28 cellular contexts compared by ENCODE assay signal in the genomic region with DNA sequence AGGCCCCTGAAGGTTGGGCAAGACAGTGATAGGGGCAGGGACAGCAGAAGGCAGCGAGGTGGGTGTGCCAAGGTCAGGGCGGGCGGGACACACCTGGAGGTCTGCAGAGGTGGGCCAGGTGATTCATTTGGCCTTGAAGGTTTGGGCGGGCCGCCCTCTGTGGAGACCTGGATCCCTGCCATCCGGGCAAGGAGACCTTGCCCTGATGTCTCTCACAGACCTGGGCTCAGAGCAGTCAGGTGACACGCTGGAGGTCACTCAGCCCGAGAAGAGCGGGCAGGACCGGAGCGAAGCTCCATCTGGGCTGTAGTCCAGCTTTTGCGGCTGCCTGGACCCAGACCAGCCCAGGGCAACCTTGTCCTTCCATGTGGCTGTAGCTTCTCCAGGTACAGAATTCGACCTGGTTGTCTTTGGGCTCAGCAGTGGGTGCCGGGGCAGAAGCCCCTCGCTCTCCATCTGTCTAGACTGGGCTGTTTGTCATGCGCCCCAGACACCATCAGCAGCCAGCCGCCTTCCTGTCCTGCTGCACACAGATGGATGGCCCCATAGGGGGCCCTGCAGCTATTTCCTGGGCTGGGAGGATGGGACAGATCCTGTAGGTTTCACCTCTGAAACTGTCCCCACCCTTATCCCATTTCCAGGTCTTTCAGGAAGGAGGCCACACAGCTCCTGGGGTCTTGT. TPM values are rescaled to one million over a fixed set of nuclear protein-coding genes. Genes with fewer than 3 reads are reported as not detected.
A peak's percentile ranks its signal among the peaks of the same experiment; 100 is the strongest.
DNase-seq lines count a peak whose midpoint lies in the region; ATAC-seq and TF ChIP-seq lines count a peak whose summit lies in the region.
"Had no signal": no experiment of that assay in that cellular context is flagged by ENCODE, and none has a peak within 500 bp of the region (broad histone marks: within the 10 kb centered on the region; RNA-seq: fewer than 3 reads in every experiment).

No MANE protein-coding gene starts in this region.

- DNase-seq in left ventricle myocardium inferior (peak; percentile 7), right atrium auricular region (ENCODE audit: low spot score) (no peak), WERI-Rb-1 (peak; percentile 10), left lobe of liver (ENCODE audit: low spot score) (no peak), transverse colon (peak; percentile 8), hypothalamus (lab: John Stamatoyannopoulos, UW) (no peak), NCI-H446 (lab: John Stamatoyannopoulos, UW) (no peak)
- DNase-seq: activated CD4-positive, CD25-positive, alpha-beta regulatory T cell; DND-41; foreskin melanocyte; hippocampal formation; Karpas-422; NCI-H1092 treated with DMSO at 0.1 percent for 48 hours; NCI-H2029; RPMI8226; stimulated activated CD4-positive, alpha-beta T cell treated with anti-CD3 and anti-CD28 coated beads, Interleukin-2, amount 100 ng/mL, for 48 hours; stimulated activated naive CD8-positive, alpha-beta T cell treated with anti-CD3 and anti-CD28 coated beads, Interleukin-15, Interleukin-2, amounts not matched to agents 100 U/mL and 50 U/mL, for 24 hours had no signal

- no peak for TF ChIP-seq CTCF in left ventricle myocardium inferior (IDR thresholded peaks at IDR 0.05; ENCODE audit: borderline replicate concordance)
- TF ChIP-seq CTCF in right atrium auricular region (IDR thresholded peaks at IDR 0.05), result no peak
- 0 out of 2 replicates have a peak, but pooled peaks have one; percentile 3 for TF ChIP-seq CTCF in WERI-Rb-1 (IDR thresholded peaks at IDR 0.05; ENCODE audit: low read depth, low read length)
- TF ChIP-seq CTCF in transverse colon (IDR thresholded peaks at IDR 0.05), result no peak

- H3K4me1 ChIP-seq in left ventricle myocardium inferior, result peaks cover under 1% of the 10 kb centered on the region
- no peaks in the 10 kb centered on the region for H3K4me1 ChIP-seq in right atrium auricular region
- H3K4me1 ChIP-seq in transverse colon, result peaks cover 0 to 7% (median 0%) of the 10 kb centered on the region in 4 donors
- H3K4me1 ChIP-seq: adrenal gland had no signal

- H3K4me3 ChIP-seq in left ventricle myocardium inferior, result no peak overlapping the region
- H3K4me3 ChIP-seq in right atrium auricular region, result no peak overlapping the region
- no peak overlapping the region for H3K4me3 ChIP-seq in WERI-Rb-1 (ENCODE audit: low read depth, low read length)
- no peak overlapping the region for H3K4me3 ChIP-seq in transverse colon
- H3K4me3 ChIP-seq: adrenal gland, skin epidermis, thyroid gland had no signal

- peaks cover 14% of the 10 kb centered on the region for H3K9me3 ChIP-seq in left ventricle myocardium inferior (replicated peaks)
- H3K9me3 ChIP-seq in right atrium auricular region, result peaks cover 3 to 11% of the 10 kb centered on the region in 2 donors
- peaks cover 3% of the 10 kb centered on the region for H3K9me3 ChIP-seq in WERI-Rb-1 (ENCODE audit: severe bottlenecking)
- H3K9me3 ChIP-seq in transverse colon, result no peaks in the 10 kb centered on the region
- H3K9me3 ChIP-seq: adrenal gland, thyroid gland had no signal

- intact Hi-C loops in left ventricle myocardium inferior (cut with micrococcal nuclease) (loop anchor here (10.0 kb wide), 3 partner anchors 61 to 181 kb away; no protein-coding TSS in a partner anchor), transverse colon (cut with DNase I; ENCODE audit: low total_unique reads) (loop anchor here (10.0 kb wide), 1 partner anchor 181 kb away; no protein-coding TSS in a partner anchor)

- WGBS in transverse colon (ENCODE audit: low coverage in 1 of 2), 2 donors, result 51% methylated on average over 17 of the region's 17 CpGs; no CpG with 5 or more reads in 1 of the 2 donors

- in situ Hi-C loops in transverse colon (cut with MboI; ENCODE audit: low pct_ligation_motif_present in 1 of 4, low pct_unique_long_range_greater_than_20kb in 1 of 4, low sequenced_read_pairs in 3 of 4), result loop anchor here (10.0 to 25.0 kb wide), 4 partner anchors 103 to 181 kb away; no protein-coding TSS in a partner anchor

- TF ChIP-seq EP300 in transverse colon (IDR thresholded peaks at IDR 0.05; ENCODE audit: low read depth), result no peak

- peak; percentile 27 for ATAC-seq in left lobe of liver
- no peak for ATAC-seq in GM21381 (IDR thresholded peaks at IDR 0.05; ENCODE audit: unreplicated experiment)
- ATAC-seq: SK-N-SH treated with all-trans-retinoic acid at 6 μM for 48 hours; stimulated activated naive CD8-positive, alpha-beta T cell treated with anti-CD3 and anti-CD28 coated beads, Interleukin-15, Interleukin-2, amounts not matched to agents 100 U/mL and 50 U/mL, for 24 hours had no signal

- peaks cover 76% of the 10 kb centered on the region for H3K27me3 ChIP-seq in left ventricle myocardium inferior (ENCODE audit: low read depth)
- no peaks in the 10 kb centered on the region for H3K27me3 ChIP-seq in right atrium auricular region
- H3K27me3 ChIP-seq in WERI-Rb-1 (ENCODE audit: insufficient read depth, low read depth, severe bottlenecking), result no peaks in the 10 kb centered on the region
- H3K27me3 ChIP-seq in transverse colon, result peaks cover 52% of the 10 kb centered on the region
- H3K27me3 ChIP-seq: adrenal gland, thyroid gland had no signal

- H3K36me3 ChIP-seq in left ventricle myocardium inferior (no peaks in the 10 kb centered on the region), right atrium auricular region (no peaks in the 10 kb centered on the region), WERI-Rb-1 (no peaks in the 10 kb centered on the region), transverse colon (no peaks in the 10 kb centered on the region)
- H3K36me3 ChIP-seq: adrenal gland, thyroid gland had no signal

- no peak for TF ChIP-seq POLR2A in transverse colon (IDR thresholded peaks at IDR 0.05)

- H3K27ac ChIP-seq in left ventricle myocardium inferior (replicated peaks), result no peak overlapping the region
- H3K27ac ChIP-seq in right atrium auricular region, result no peak overlapping the region
- no peak overlapping the region for H3K27ac ChIP-seq in WERI-Rb-1
- no peak overlapping the region for H3K27ac ChIP-seq in transverse colon
- H3K27ac ChIP-seq: adrenal gland, skin epidermis, thyroid gland had no signal

RNA-seq across cellular contexts. Expression of gene MRGPRG, which starts 3.1 kb away (rescaled TPM):
- not detected for total RNA-seq in left ventricle myocardium inferior
- not detected for total RNA-seq in right atrium auricular region
- total RNA-seq in left lobe of liver, result not detected
- not detected for total RNA-seq in transverse colon
- total RNA-seq: activated CD8-positive, alpha-beta memory T cell treated with anti-CD3 and anti-CD28 coated beads for 36 hours; adrenal gland; dermis microvascular lymphatic vessel endothelial cell; epithelial cell of proximal tubule; HT1080; mesenteric fat pad; NCI-H460; thyroid gland had no signal

RNA-seq across cellular contexts. Expression of gene MRGPRE, which starts 16.7 kb away (rescaled TPM):
- total RNA-seq in left ventricle myocardium inferior (0.36 TPM), right atrium auricular region (not detected), left lobe of liver (not detected), transverse colon (not detected)
- total RNA-seq: activated CD8-positive, alpha-beta memory T cell treated with anti-CD3 and anti-CD28 coated beads for 36 hours; adrenal gland; dermis microvascular lymphatic vessel endothelial cell; epithelial cell of proximal tubule; HT1080; mesenteric fat pad; NCI-H460 had no signal

RNA-seq across cellular contexts. Expression of gene OSBPL5, which starts 50.4 kb away (rescaled TPM):
- total RNA-seq in left ventricle myocardium inferior, result 11.4 TPM
- total RNA-seq in right atrium auricular region, result 10 to 100 TPM; 11.1 to 17.8 TPM
- total RNA-seq in left lobe of liver, result 3.6 TPM
- 100 to 1,000 TPM in 2 of 4 donors, 10 to 100 TPM in 2; 37.3 to 211 (median 105) TPM for total RNA-seq in transverse colon

Comparison
In these comparisons a context has a peak if more than half of its experiments do, and no peak if none do; other contexts are left out.
1. DNase-seq: peak in left ventricle myocardium inferior (single experiment), WERI-Rb-1 (single experiment) and transverse colon (single experiment); none in right atrium auricular region (single experiment), left lobe of liver (single experiment), hypothalamus (0 of 51) and NCI-H446 (0 of 2).